ENCODE assay signal across 15 cellular contexts in genomic region chr20:38883981-38884733, GRCh38. TPM values are rescaled to one million over a fixed set of nuclear protein-coding genes. Genes with fewer than 3 reads are reported as not detected.
DNase-seq lines count a peak whose midpoint lies in the region; ATAC-seq and TF ChIP-seq lines count a peak whose summit lies in the region.
"Had no signal": no experiment of that assay in that cellular context is flagged by ENCODE, and none has a peak within 500 bp of the region (broad histone marks: within the 10 kb centered on the region; RNA-seq: fewer than 3 reads in every experiment).

No MANE protein-coding gene starts in this region.

- no peak for DNase-seq in activated T-cell treated with anti-CD3 and anti-CD28 coated beads, Interleukin-2, amount 50 U/mL, for 24 hours
- DNase-seq in activated T-cell treated with anti-CD3 and anti-CD28 coated beads for 4 hours (no peak), NOMO-1 treated with dmso at 0.1 percent for 144 hours (lab: John Stamatoyannopoulos, UW; ENCODE audit: unreplicated experiment) (peak; percentile 20), upper lobe of right lung (peak; percentile 44), cerebellar cortex (ENCODE audit: low spot score) (no peak), D341Med (ENCODE audit: low spot score) (no peak)
- DNase-seq in effector memory CD8-positive, alpha-beta T cell = no peak
- DNase-seq: activated naive CD8-positive, alpha-beta T cell treated with anti-CD3 and anti-CD28 coated beads for 36 hours; central memory CD4-positive, alpha-beta T cell; NCI-H748 treated with DMSO at 0.1 percent for 48 hours; ovary; stimulated activated naive CD4-positive, alpha-beta T cell had no signal

- H3K27ac Mint-ChIP-seq in activated T-cell treated with anti-CD3 and anti-CD28 coated beads, Interleukin-2, amount 50 U/mL, for 24 hours = peak overlapping the region; percentile 78
- H3K27ac Mint-ChIP-seq in effector memory CD8-positive, alpha-beta T cell = peak overlapping the region; percentile 87 to 95
- H3K27ac Mint-ChIP-seq: activated naive CD8-positive, alpha-beta T cell treated with anti-CD3 and anti-CD28 coated beads for 36 hours had no signal

- H3K27me3 ChIP-seq in upper lobe of right lung = no peaks in the 10 kb centered on the region
- H3K27me3 ChIP-seq: ovary, SJCRH30, vagina had no signal

- H3K36me3 Mint-ChIP-seq in activated T-cell treated with anti-CD3 and anti-CD28 coated beads, Interleukin-2, amount 50 U/mL, for 24 hours (ENCODE audit: low read depth) = peaks cover 75% of the 10 kb centered on the region
- peaks cover 22% of the 10 kb centered on the region for H3K36me3 Mint-ChIP-seq in effector memory CD8-positive, alpha-beta T cell (ENCODE audit: insufficient read depth)

- peaks cover 66% of the 10 kb centered on the region for H3K4me1 Mint-ChIP-seq in activated T-cell treated with anti-CD3 and anti-CD28 coated beads, Interleukin-2, amount 50 U/mL, for 24 hours (ENCODE audit: low read depth)
- H3K4me1 Mint-ChIP-seq in effector memory CD8-positive, alpha-beta T cell (ENCODE audit: low read depth in 2 of 2) = peaks cover 46 to 64% of the 10 kb centered on the region in 2 donors

- no peak overlapping the region for H3K4me3 Mint-ChIP-seq in activated T-cell treated with anti-CD3 and anti-CD28 coated beads, Interleukin-2, amount 50 U/mL, for 24 hours
- H3K4me3 Mint-ChIP-seq in effector memory CD8-positive, alpha-beta T cell = peak overlapping the region; percentile 45 to 56
- H3K4me3 Mint-ChIP-seq: activated naive CD8-positive, alpha-beta T cell treated with anti-CD3 and anti-CD28 coated beads for 36 hours had no signal

- no peak for ATAC-seq in effector memory CD8-positive, alpha-beta T cell (replicated peaks)
- ATAC-seq in upper lobe of right lung (no peak), HG03097 (IDR thresholded peaks at IDR 0.05; ENCODE audit: low FRiP score, unreplicated experiment) (no peak)

- peaks cover 13% of the 10 kb centered on the region for H3K4me1 ChIP-seq in upper lobe of right lung
- H3K4me1 ChIP-seq: vagina had no signal

- intact Hi-C loops in upper lobe of right lung (cut with DNase I) = no loop called here

- no peak overlapping the region for H3K4me3 ChIP-seq in upper lobe of right lung
- H3K4me3 ChIP-seq: ovary, SJCRH30, vagina had no signal

- no peak overlapping the region for H3K27ac ChIP-seq in upper lobe of right lung
- H3K27ac ChIP-seq: ovary, SJCRH30, vagina had no signal

- no peak for TF ChIP-seq CTCF in upper lobe of right lung (IDR thresholded peaks at IDR 0.05)

- H3K9me3 ChIP-seq in upper lobe of right lung = no peaks in the 10 kb centered on the region
- H3K9me3 ChIP-seq: ovary, SJCRH30, vagina had no signal

- no peaks in the 10 kb centered on the region for H3K36me3 ChIP-seq in upper lobe of right lung
- H3K36me3 ChIP-seq: ovary, SJCRH30, vagina had no signal

- no peaks in the 10 kb centered on the region for H3K27me3 Mint-ChIP-seq in activated T-cell treated with anti-CD3 and anti-CD28 coated beads, Interleukin-2, amount 50 U/mL, for 24 hours
- H3K27me3 Mint-ChIP-seq in effector memory CD8-positive, alpha-beta T cell = no peaks in the 10 kb centered on the region
- H3K27me3 Mint-ChIP-seq: activated naive CD8-positive, alpha-beta T cell treated with anti-CD3 and anti-CD28 coated beads for 36 hours had no signal

- H3K9me3 Mint-ChIP-seq in activated T-cell treated with anti-CD3 and anti-CD28 coated beads, Interleukin-2, amount 50 U/mL, for 24 hours = no peaks in the 10 kb centered on the region
- no peaks in the 10 kb centered on the region for H3K9me3 Mint-ChIP-seq in effector memory CD8-positive, alpha-beta T cell
- H3K9me3 Mint-ChIP-seq: activated naive CD8-positive, alpha-beta T cell treated with anti-CD3 and anti-CD28 coated beads for 36 hours had no signal

RNA-seq across cellular contexts. Expression of gene FAM83D, which starts 42.1 kb away (rescaled TPM):
- 2.0 TPM for total RNA-seq in upper lobe of right lung

Comparison
In these comparisons a context has a peak if more than half of its experiments do, and no peak if none do; other contexts are left out.
1. DNase-seq: peak in NOMO-1 treated with dmso at 0.1 percent for 144 hours (single experiment) and upper lobe of right lung (single experiment); none in activated T-cell treated with anti-CD3 and anti-CD28 coated beads, Interleukin-2, amount 50 U/mL, for 24 hours (single experiment), activated T-cell treated with anti-CD3 and anti-CD28 coated beads for 4 hours (single experiment), effector memory CD8-positive, alpha-beta T cell (0 of 3), cerebellar cortex (single experiment) and D341Med (single experiment).